19 cellular contexts compared by ENCODE assay signal in genomic region chr17:39357978-39358377, GRCh38.
"Had no signal": no experiment of that assay in that cellular context is flagged by ENCODE, and none has a peak within 500 bp of the region (broad histone marks: within the 10 kb centered on the region; RNA-seq: fewer than 3 reads in every experiment).

No MANE protein-coding gene starts in this region.

- DNase-seq: activated CD4-positive, alpha-beta T cell treated with anti-CD3 and anti-CD28 coated beads, Interleukin-2, amount 10 ng/mL, durations not matched to agents 7 days and 5 days; activated CD8-positive, alpha-beta T cell treated with anti-CD3 and anti-CD28 coated beads, Interleukin-2, amount 10 ng/mL, durations not matched to agents 7 days and 5 days; activated naive CD4-positive, alpha-beta T cell treated with Interleukin-2 at 50 U/mL for 16 hours; activated naive CD8-positive, alpha-beta T cell treated with anti-CD3 and anti-CD28 coated beads, Interleukin-2, amount 10 ng/mL, durations not matched to agents 7 days and 5 days; activated T-cell treated with anti-CD3 and anti-CD28 coated beads, Interleukin-2, amount 50 U/mL, for 24 hours; dorsolateral prefrontal cortex; hippocampal formation; left cardiac atrium; midbrain; naive B cell; ovary; stimulated activated CD4-positive, alpha-beta T cell treated with anti-CD3 and anti-CD28 coated beads, Interleukin-4, amount 100 ng/mL, for 4 hours; stimulated activated naive B cell treated with anti-CD40 and anti-IgM and Interleukin-4, amounts not matched to agents 10 μg/mL and 1 μg/mL and 100 μg/mL, for 72 hours; T-helper 1 cell; T1000 had no signal

- H3K27me3 Mint-ChIP-seq: activated CD4-positive, alpha-beta T cell treated with anti-CD3 and anti-CD28 coated beads, Interleukin-2, amount 10 ng/mL, durations not matched to agents 7 days and 5 days; activated naive CD8-positive, alpha-beta T cell treated with anti-CD3 and anti-CD28 coated beads, Interleukin-2, amount 10 ng/mL, durations not matched to agents 7 days and 5 days; activated T-cell treated with anti-CD3 and anti-CD28 coated beads, Interleukin-2, amount 50 U/mL, for 24 hours; naive B cell; stimulated activated naive B cell treated with anti-CD40 and anti-IgM and Interleukin-4, amounts not matched to agents 10 μg/mL and 1 μg/mL and 100 μg/mL, for 72 hours had no signal

- ATAC-seq: activated CD8-positive, alpha-beta T cell treated with anti-CD3 and anti-CD28 coated beads, Interleukin-2, amount 10 ng/mL, durations not matched to agents 7 days and 5 days; left cardiac atrium; sciatic nerve; stimulated activated naive B cell treated with anti-CD40 and anti-IgM and Interleukin-4, amounts not matched to agents 10 μg/mL and 1 μg/mL and 100 μg/mL, for 72 hours had no signal

- H3K27ac Mint-ChIP-seq: activated CD4-positive, alpha-beta T cell treated with anti-CD3 and anti-CD28 coated beads, Interleukin-2, amount 10 ng/mL, durations not matched to agents 7 days and 5 days; activated CD8-positive, alpha-beta T cell treated with anti-CD3 and anti-CD28 coated beads, Interleukin-2, amount 10 ng/mL, durations not matched to agents 7 days and 5 days; activated naive CD8-positive, alpha-beta T cell treated with anti-CD3 and anti-CD28 coated beads, Interleukin-2, amount 10 ng/mL, durations not matched to agents 7 days and 5 days; activated T-cell treated with anti-CD3 and anti-CD28 coated beads, Interleukin-2, amount 50 U/mL, for 24 hours; activated T-helper 2 cell treated with anti-CD3 and anti-CD28 coated beads, Interferon-gamma antibody, Interleukin-2, Interleukin-4, amounts not matched to agents 10 μg/mL and 5 μg/mL and 100 μg/mL, durations not matched to agents 14 hours and 24 hours and 36 hours; stimulated activated naive B cell treated with anti-CD40 and anti-IgM and Interleukin-4, amounts not matched to agents 10 μg/mL and 1 μg/mL and 100 μg/mL, for 72 hours had no signal

- H3K27ac ChIP-seq: cardiac muscle cell, ovary had no signal

- H3K4me3 ChIP-seq: cardiac muscle cell, dorsolateral prefrontal cortex, ovary had no signal

- H3K27me3 ChIP-seq: cardiac muscle cell, dorsolateral prefrontal cortex, ovary had no signal

- H3K4me3 Mint-ChIP-seq: activated CD4-positive, alpha-beta T cell treated with anti-CD3 and anti-CD28 coated beads, Interleukin-2, amount 10 ng/mL, durations not matched to agents 7 days and 5 days; activated CD8-positive, alpha-beta T cell treated with anti-CD3 and anti-CD28 coated beads, Interleukin-2, amount 10 ng/mL, durations not matched to agents 7 days and 5 days; activated naive CD8-positive, alpha-beta T cell treated with anti-CD3 and anti-CD28 coated beads, Interleukin-2, amount 10 ng/mL, durations not matched to agents 7 days and 5 days; activated T-cell treated with anti-CD3 and anti-CD28 coated beads, Interleukin-2, amount 50 U/mL, for 24 hours; naive B cell; neural crest cell; stimulated activated naive B cell treated with anti-CD40 and anti-IgM and Interleukin-4, amounts not matched to agents 10 μg/mL and 1 μg/mL and 100 μg/mL, for 72 hours had no signal

- H3K36me3 ChIP-seq: cardiac muscle cell, ovary had no signal

- H3K9me3 Mint-ChIP-seq: activated CD4-positive, alpha-beta T cell treated with anti-CD3 and anti-CD28 coated beads, Interleukin-2, amount 10 ng/mL, durations not matched to agents 7 days and 5 days; activated naive CD8-positive, alpha-beta T cell treated with anti-CD3 and anti-CD28 coated beads, Interleukin-2, amount 10 ng/mL, durations not matched to agents 7 days and 5 days; activated T-cell treated with anti-CD3 and anti-CD28 coated beads, Interleukin-2, amount 50 U/mL, for 24 hours; activated T-helper 2 cell treated with anti-CD3 and anti-CD28 coated beads, Interferon-gamma antibody, Interleukin-2, Interleukin-4, amounts not matched to agents 10 μg/mL and 5 μg/mL and 100 μg/mL, durations not matched to agents 14 hours and 24 hours and 36 hours; naive B cell; neural crest cell; stimulated activated naive B cell treated with anti-CD40 and anti-IgM and Interleukin-4, amounts not matched to agents 10 μg/mL and 1 μg/mL and 100 μg/mL, for 72 hours had no signal

- H3K4me1 Mint-ChIP-seq: neural crest cell had no signal

- H3K9me3 ChIP-seq: ovary had no signal

- H3K36me3 Mint-ChIP-seq: activated naive CD8-positive, alpha-beta T cell treated with anti-CD3 and anti-CD28 coated beads, Interleukin-2, amount 10 ng/mL, durations not matched to agents 7 days and 5 days had no signal
